8 cellular contexts compared by ENCODE assay signal in the genomic region with DNA sequence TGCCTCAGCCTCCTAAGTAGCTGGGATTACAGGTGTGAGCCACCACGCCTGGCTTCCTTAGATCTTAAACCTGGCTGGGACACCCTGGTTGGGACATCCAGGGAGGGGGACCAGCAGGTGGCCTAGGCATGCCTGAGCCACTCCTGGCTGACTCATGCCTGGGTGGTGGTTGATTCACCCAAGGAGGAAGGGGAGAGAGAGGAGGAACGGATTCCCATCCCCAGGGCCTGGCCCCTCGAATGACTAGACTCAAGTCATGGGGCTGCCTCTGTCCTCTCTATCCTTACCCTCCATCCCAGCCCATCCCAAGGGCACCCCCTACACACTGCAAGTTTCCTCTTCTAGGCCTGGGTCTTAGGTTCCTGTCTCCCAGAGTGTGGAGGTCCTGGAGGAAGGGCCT. TPM values are rescaled to one million over a fixed set of nuclear protein-coding genes. Genes with fewer than 3 reads are reported as not detected.
A peak's percentile ranks its signal among the peaks of the same experiment; 100 is the strongest.
DNase-seq lines count a peak whose midpoint lies in the region; FAIRE-seq and TF ChIP-seq lines count a peak whose summit lies in the region.

No MANE protein-coding gene starts in this region.

- H3K79me2 ChIP-seq in astrocyte (ENCODE audit: insufficient read depth, low read length): peaks cover 82% of the 10 kb centered on the region

- peaks cover 38% of the 10 kb centered on the region for H4K20me1 ChIP-seq in astrocyte (ENCODE audit: insufficient read depth, low read length)

- H2AFZ ChIP-seq in astrocyte (ENCODE audit: low read depth, low read length): no peak overlapping the region

- H3K4me1 ChIP-seq in astrocyte (ENCODE audit: insufficient read depth, low read length): peaks cover 40% of the 10 kb centered on the region
- peaks cover 88 to 94% of the 10 kb centered on the region in 2 donors for H3K4me1 ChIP-seq in mucosa of rectum (ENCODE audit: control insufficient read depth in 2 of 2, insufficient read depth in 2 of 2, low read length in 2 of 2)

- peak overlapping the region; percentile 40 for H3K4me2 ChIP-seq in astrocyte (ENCODE audit: low read length)

- H3K4me3 Mint-ChIP-seq in astrocyte (ENCODE audit: unreplicated experiment) (no peak overlapping the region), endothelial cell (ENCODE audit: unreplicated experiment) (no peak overlapping the region)

- H3K9me3 Mint-ChIP-seq in astrocyte (ENCODE audit: unreplicated experiment) (peaks cover 2% of the 10 kb centered on the region), endothelial cell (ENCODE audit: unreplicated experiment) (no peaks in the 10 kb centered on the region)

- H3K27me3 ChIP-seq in astrocyte (ENCODE audit: insufficient read depth, low read length) (no peaks in the 10 kb centered on the region), mucosa of rectum (ENCODE audit: control insufficient read depth in 2 of 2, insufficient read depth in 2 of 2, low read length in 2 of 2) (no peaks in the 10 kb centered on the region)

- no peak for FAIRE-seq in astrocyte (lab: Jason Lieb, UNC)

- H3K27ac Mint-ChIP-seq in astrocyte (ENCODE audit: unreplicated experiment) (peak overlapping the region; percentile 55), endothelial cell (ENCODE audit: unreplicated experiment) (no peak overlapping the region)

- DNase-seq in A172 (ENCODE audit: low spot score): peak; percentile 96
- peak; percentile 60 for DNase-seq in HK-2 (ENCODE audit: unreplicated experiment)
- peak; percentile 72 for DNase-seq in astrocyte (ENCODE audit: low read depth)
- no peak for DNase-seq in NCI-H1930 (lab: John Stamatoyannopoulos, UW)
- no peak for DNase-seq in NCI-H510A (lab: John Stamatoyannopoulos, UW)
- DNase-seq in endothelial cell (ENCODE audit: low spot score): no peak
- no peak for DNase-seq in dedifferentiated amniotic fluid mesenchymal stem cell (ENCODE audit: extremely low spot score)

- H3K36me3 Mint-ChIP-seq in astrocyte (ENCODE audit: low read depth, unreplicated experiment) (peaks cover 4% of the 10 kb centered on the region), endothelial cell (ENCODE audit: low read depth, unreplicated experiment) (peaks cover 4% of the 10 kb centered on the region)

- TF ChIP-seq CTCF in astrocyte (IDR thresholded peaks at IDR 0.05; ENCODE audit: insufficient read depth, low read depth, low read length) (no peak), endothelial cell (IDR thresholded peaks at IDR 0.05; ENCODE audit: unreplicated experiment) (no peak)

- no peaks in the 10 kb centered on the region for H3K36me3 ChIP-seq in astrocyte (ENCODE audit: insufficient read depth, low read length)
- peaks cover 0 to 4% of the 10 kb centered on the region in 2 donors for H3K36me3 ChIP-seq in mucosa of rectum (ENCODE audit: control insufficient read depth in 2 of 2, insufficient read depth in 2 of 2, low read length in 2 of 2)

- peaks cover 2% of the 10 kb centered on the region for H3K27me3 Mint-ChIP-seq in astrocyte (ENCODE audit: low read depth, unreplicated experiment)
- peaks cover 9% of the 10 kb centered on the region for H3K27me3 Mint-ChIP-seq in endothelial cell (ENCODE audit: unreplicated experiment)

- H3K9ac ChIP-seq in astrocyte (ENCODE audit: low read length) (no peak overlapping the region), mucosa of rectum (ENCODE audit: low read depth in 1 of 2, low read length in 2 of 2) (peak overlapping the region in 1 of 2 donors; percentile 39)

- H3K4me3 ChIP-seq in astrocyte (ENCODE audit: insufficient read depth, low read depth, low read length) (no peak overlapping the region), mucosa of rectum (ENCODE audit: low read length in 2 of 2) (no peak overlapping the region)

- no peaks in the 10 kb centered on the region for H3K9me3 ChIP-seq in astrocyte (ENCODE audit: insufficient read depth, low read depth, low read length)
- H3K9me3 ChIP-seq in mucosa of rectum (ENCODE audit: control insufficient read depth in 2 of 2, low read length in 2 of 2): no peaks in the 10 kb centered on the region

- H3K27ac ChIP-seq in astrocyte (ENCODE audit: low read depth, low read length) (peak overlapping the region; percentile 69), mucosa of rectum (ENCODE audit: low read depth in 2 of 2, low read length in 2 of 2) (peak overlapping the region; percentile 95 to 96)

- H3K4me1 Mint-ChIP-seq in astrocyte (ENCODE audit: low read depth, unreplicated experiment) (peaks cover 43% of the 10 kb centered on the region), endothelial cell (ENCODE audit: unreplicated experiment) (peaks cover 8% of the 10 kb centered on the region)

RNA-seq across cellular contexts. Expression of a gene that starts 12.7 kb away (rescaled TPM):
- 21.4 and 23.6 TPM in 2 replicates for total RNA-seq in A172 (2014; rRNA removed; shearing (Covaris generic))
- total RNA-seq in astrocyte: 26.0 and 26.4 TPM in 2 replicates
- total RNA-seq in endothelial cell (ENCODE audit: unreplicated experiment): 27.3 TPM

RNA-seq across cellular contexts. Expression of a gene that starts 30.4 kb away (rescaled TPM):
- total RNA-seq in A172 (2014; rRNA removed; shearing (Covaris generic)): 49.7 and 50.5 TPM in 2 replicates
- total RNA-seq in astrocyte: 32.7 and 34.3 TPM in 2 replicates
- 31.5 TPM for total RNA-seq in endothelial cell (ENCODE audit: unreplicated experiment)

RNA-seq across cellular contexts. Expression of a gene that starts 37.5 kb away (rescaled TPM):
- 1.6 and 3.4 TPM in 2 replicates for total RNA-seq in A172 (2014; rRNA removed; shearing (Covaris generic))
- total RNA-seq in astrocyte (4.6 and 4.9 TPM in 2 replicates), endothelial cell (ENCODE audit: unreplicated experiment) (2.4 TPM)

RNA-seq across cellular contexts. Expression of a gene that starts 51.2 kb away (rescaled TPM):
- total RNA-seq in A172 (2014; rRNA removed; shearing (Covaris generic)): 32.7 and 38.3 TPM in 2 replicates
- 14.5 and 21.7 TPM in 2 replicates for total RNA-seq in astrocyte
- 25.0 TPM for total RNA-seq in endothelial cell (ENCODE audit: unreplicated experiment)

Comparison
In these comparisons a context has a peak if more than half of its experiments do, and no peak if none do; other contexts are left out.
1. DNase-seq: peak in A172 (single experiment), HK-2 (single experiment) and astrocyte (single experiment); none in NCI-H1930 (0 of 2), NCI-H510A (single experiment), endothelial cell (single experiment) and dedifferentiated amniotic fluid mesenchymal stem cell (single experiment).